9 cellular contexts compared by ENCODE assay signal in genomic region chr14:81453166-81453766, GRCh38. TPM values are rescaled to one million over a fixed set of nuclear protein-coding genes. Genes with fewer than 3 reads are reported as not detected.
DNase-seq lines count a peak whose midpoint lies in the region; ATAC-seq and TF ChIP-seq lines count a peak whose summit lies in the region.
"Had no signal": no experiment of that assay in that cellular context is flagged by ENCODE, and none has a peak within 500 bp of the region (broad histone marks: within the 10 kb centered on the region; RNA-seq: fewer than 3 reads in every experiment).

No MANE protein-coding gene starts in this region.

- H3K9me3 Mint-ChIP-seq in activated CD8-positive, alpha-beta T cell treated with anti-CD3 and anti-CD28 coated beads for 36 hours = no peaks in the 10 kb centered on the region
- H3K9me3 Mint-ChIP-seq in nephron progenitor cell = no peaks in the 10 kb centered on the region
- no peaks in the 10 kb centered on the region for H3K9me3 Mint-ChIP-seq in type B pancreatic cell
- H3K9me3 Mint-ChIP-seq: stimulated activated naive CD8-positive, alpha-beta T cell treated with anti-CD3 and anti-CD28 coated beads, Interleukin-15, Interleukin-2, amounts not matched to agents 100 ng/mL and 50 ng/mL, for 24 hours had no signal

- CTCF ChIA-PET in activated CD8-positive, alpha-beta T cell treated with anti-CD3 and anti-CD28 coated beads for 36 hours (lab: Charles Lee) = interaction anchor here (0.6 to 7.5 kb wide), 31 partner anchors 11 to 497 kb away, joined by 3 to 82 read pairs (median 3); no protein-coding TSS in a partner anchor

- peak overlapping the region; percentile 45 for H3K4me3 ChIP-seq in BE2C (ENCODE audit: low read depth, low read length)
- no peak overlapping the region for H3K4me3 ChIP-seq in epithelial cell of proximal tubule (ENCODE audit: low read depth, low read length)

- no peaks in the 10 kb centered on the region for H3K36me3 ChIP-seq in BE2C

- DNase-seq in BE2C (peak; percentile 68), NCI-H446 treated with DMSO at 0.1 percent for 48 hours (lab: John Stamatoyannopoulos, UW) (peak; percentile 26), epithelial cell of proximal tubule (ENCODE audit: low read depth) (no peak), nephron progenitor cell (peak; percentile 54), type B pancreatic cell (ENCODE audit: extremely low spot score, unreplicated experiment) (no peak)
- peak; percentile 65 for DNase-seq in activated CD8-positive, alpha-beta T cell treated with anti-CD3 and anti-CD28 coated beads for 36 hours

- no peak overlapping the region for H3K4me3 Mint-ChIP-seq in activated CD8-positive, alpha-beta T cell treated with anti-CD3 and anti-CD28 coated beads for 36 hours
- no peak overlapping the region for H3K4me3 Mint-ChIP-seq in nephron progenitor cell
- H3K4me3 Mint-ChIP-seq in type B pancreatic cell = peak overlapping the region; percentile 35
- H3K4me3 Mint-ChIP-seq: stimulated activated naive CD8-positive, alpha-beta T cell treated with anti-CD3 and anti-CD28 coated beads, Interleukin-15, Interleukin-2, amounts not matched to agents 100 ng/mL and 50 ng/mL, for 24 hours had no signal

- peaks cover 16% of the 10 kb centered on the region for H3K4me1 ChIP-seq in BE2C

- no peaks in the 10 kb centered on the region for H3K27me3 Mint-ChIP-seq in activated CD8-positive, alpha-beta T cell treated with anti-CD3 and anti-CD28 coated beads for 36 hours
- H3K27me3 Mint-ChIP-seq in nephron progenitor cell (ENCODE audit: low read depth, poor library complexity) = peaks cover 4% of the 10 kb centered on the region
- peaks cover 7% of the 10 kb centered on the region for H3K27me3 Mint-ChIP-seq in type B pancreatic cell

- intact Hi-C loops in activated CD8-positive, alpha-beta T cell treated with anti-CD3 and anti-CD28 coated beads for 36 hours (cut with micrococcal nuclease) = loop anchor here (1.0 kb wide), 1 partner anchor 185 kb away; no protein-coding TSS in a partner anchor

- peaks cover 10% of the 10 kb centered on the region for H3K4me1 Mint-ChIP-seq in activated CD8-positive, alpha-beta T cell treated with anti-CD3 and anti-CD28 coated beads for 36 hours (ENCODE audit: low read depth)
- H3K4me1 Mint-ChIP-seq in nephron progenitor cell (peaks cover 32% of the 10 kb centered on the region), type B pancreatic cell (ENCODE audit: unreplicated experiment) (peaks cover 23% of the 10 kb centered on the region)

- H3K36me3 Mint-ChIP-seq in activated CD8-positive, alpha-beta T cell treated with anti-CD3 and anti-CD28 coated beads for 36 hours (ENCODE audit: low read depth) = no peaks in the 10 kb centered on the region
- H3K36me3 Mint-ChIP-seq in nephron progenitor cell (ENCODE audit: low read depth) = no peaks in the 10 kb centered on the region
- H3K36me3 Mint-ChIP-seq in type B pancreatic cell = no peaks in the 10 kb centered on the region

- ATAC-seq in GM18861 (IDR thresholded peaks at IDR 0.05; ENCODE audit: unreplicated experiment) (peak; percentile 63), HG03095 (IDR thresholded peaks at IDR 0.05; ENCODE audit: unreplicated experiment) (peak; percentile 72)
- ATAC-seq in activated CD8-positive, alpha-beta T cell treated with anti-CD3 and anti-CD28 coated beads for 36 hours = peak; percentile 86

- POLR2A ChIA-PET in activated CD8-positive, alpha-beta T cell treated with anti-CD3 and anti-CD28 coated beads for 36 hours (lab: Charles Lee) = interaction anchor here (0.6 kb wide), 1 partner anchor 16 kb away, joined by 3 read pairs; no protein-coding TSS in a partner anchor

- no peak overlapping the region for H3K27ac Mint-ChIP-seq in activated CD8-positive, alpha-beta T cell treated with anti-CD3 and anti-CD28 coated beads for 36 hours
- H3K27ac Mint-ChIP-seq in nephron progenitor cell = no peak overlapping the region
- H3K27ac Mint-ChIP-seq in type B pancreatic cell = no peak overlapping the region
- H3K27ac Mint-ChIP-seq: stimulated activated naive CD8-positive, alpha-beta T cell treated with anti-CD3 and anti-CD28 coated beads, Interleukin-15, Interleukin-2, amounts not matched to agents 100 ng/mL and 50 ng/mL, for 24 hours had no signal

- peak; percentile 88 for TF ChIP-seq CTCF in BE2C (IDR thresholded peaks at IDR 0.05; ENCODE audit: low read depth, low read length)
- peak; percentile 77 for TF ChIP-seq CTCF in activated CD8-positive, alpha-beta T cell treated with anti-CD3 and anti-CD28 coated beads for 36 hours (IDR thresholded peaks at IDR 0.05)
- TF ChIP-seq CTCF in epithelial cell of proximal tubule (conservative IDR thresholded peaks at IDR 0.05; ENCODE audit: low read depth, low read length) = peak; percentile 93
- TF ChIP-seq CTCF in nephron progenitor cell (IDR thresholded peaks at IDR 0.05) = peak; percentile 88
- TF ChIP-seq CTCF in type B pancreatic cell (conservative IDR thresholded peaks at IDR 0.05) = peak; percentile 87

- no peaks in the 10 kb centered on the region for H3K27me3 ChIP-seq in BE2C

- no peaks in the 10 kb centered on the region for H3K9me3 ChIP-seq in BE2C

RNA-seq across cellular contexts. Expression of gene STON2, which starts 53.1 kb away (rescaled TPM):
- polyA plus RNA-seq in BE2C (2012; ENCODE audit: insufficient read depth, insufficient read length, low read depth) = 6.8 TPM
- under 1 TPM in 1 of 2 experiments, not detected in 1; 0.58 TPM for total RNA-seq in activated CD8-positive, alpha-beta T cell treated with anti-CD3 and anti-CD28 coated beads for 36 hours
- total RNA-seq in epithelial cell of proximal tubule (3.2 and 6.8 TPM in 2 replicates), type B pancreatic cell (ENCODE audit: low replicate concordance) (40.4 and 105 TPM in 2 replicates)

Comparison
In these comparisons a context has a peak if more than half of its experiments do, and no peak if none do; other contexts are left out.
1. DNase-seq: peak in BE2C (single experiment), NCI-H446 treated with DMSO at 0.1 percent for 48 hours (single experiment), activated CD8-positive, alpha-beta T cell treated with anti-CD3 and anti-CD28 coated beads for 36 hours (single experiment) and nephron progenitor cell (single experiment); none in epithelial cell of proximal tubule (single experiment) and type B pancreatic cell (single experiment).
2. Peak in every context shown above with its lines, with median percentiles within 50 percentile points of each other: CTCF ChIP-seq and ATAC-seq.